Comparison of ENCODE assay signal across 8 cellular contexts in the genomic region with DNA sequence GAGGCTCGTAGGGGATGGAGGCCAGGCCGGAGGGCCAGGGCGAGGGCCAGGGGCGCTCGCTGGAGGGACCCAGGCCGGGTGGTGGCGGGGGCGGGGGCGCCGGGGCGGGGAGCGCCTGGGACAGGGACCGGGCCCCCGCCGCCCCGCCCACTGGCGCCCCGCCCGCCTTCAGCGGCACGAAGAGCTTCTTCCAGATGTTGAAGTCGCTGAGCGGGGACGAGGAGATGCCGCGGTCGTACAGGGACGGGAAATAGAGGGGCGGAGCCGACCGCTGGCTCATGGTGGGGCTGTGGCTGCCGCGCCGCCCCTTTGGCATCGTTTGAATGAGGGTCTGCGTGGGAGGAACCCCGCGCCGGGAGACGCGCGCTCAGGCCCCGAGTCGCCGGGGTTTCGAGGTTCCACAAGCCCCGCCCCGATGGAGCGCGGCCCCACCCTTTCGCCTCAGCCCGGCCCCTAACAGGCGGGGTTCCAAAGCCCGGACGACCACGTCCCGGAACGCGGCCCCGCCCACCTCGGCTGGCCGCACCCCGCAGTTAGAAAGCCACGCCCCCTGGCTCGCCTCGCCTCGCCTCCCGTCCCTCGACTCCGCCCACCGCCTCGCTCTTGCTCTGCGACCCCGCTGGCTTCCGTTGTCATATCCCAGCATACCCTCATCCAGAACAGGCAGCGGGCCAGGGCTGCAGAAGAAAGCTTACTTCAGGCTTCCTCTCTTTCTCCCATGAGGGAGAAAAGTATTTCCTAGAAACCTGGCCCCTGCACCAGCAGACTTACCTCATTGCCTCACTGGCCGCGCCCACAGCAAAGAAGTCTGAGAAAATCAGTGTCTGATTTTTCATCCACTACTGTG. TPM values are rescaled to one million over a fixed set of nuclear protein-coding genes. Genes with fewer than 3 reads are reported as not detected.
DNase-seq lines count a peak whose midpoint lies in the region; ATAC-seq lines count a peak whose summit lies in the region.

A gene with protein sequence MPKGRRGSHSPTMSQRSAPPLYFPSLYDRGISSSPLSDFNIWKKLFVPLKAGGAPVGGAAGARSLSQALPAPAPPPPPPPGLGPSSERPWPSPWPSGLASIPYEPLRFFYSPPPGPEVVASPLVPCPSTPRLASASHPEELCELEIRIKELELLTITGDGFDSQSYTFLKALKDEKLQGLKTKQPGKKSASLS (minus strand): TSS at position 402 of the 847 bp plus-strand sequence. CDS start 86 bp downstream, at position 316.

- DNase-seq in COLO668 (lab: John Stamatoyannopoulos, UW; ENCODE audit: unreplicated experiment): peak; percentile 91
- peak; percentile 98 for DNase-seq in HT-29 (ENCODE audit: low spot score)
- peak; percentile 71 to 73 for DNase-seq in NOMO-1 (lab: John Stamatoyannopoulos, UW; ENCODE audit: unreplicated experiment in 2 of 2)
- DNase-seq in activated CD8-positive, alpha-beta memory T cell treated with anti-CD3 and anti-CD28 coated beads for 48 hours (ENCODE audit: low read depth in 2 of 3, low spot score in 2 of 3): peak; percentile 82 to 88 (median 84)
- peak; percentile 95 to 97 (median 95) for DNase-seq in effector memory CD8-positive, alpha-beta T cell
- DNase-seq in memory B cell (ENCODE audit: low spot score in 2 of 2): peak; percentile 91 to 94
- DNase-seq in stimulated activated CD4-positive, alpha-beta T cell treated with anti-CD3 and anti-CD28 coated beads, TNF-alpha, amount 100 ng/mL, for 48 hours (ENCODE audit: low read depth in 3 of 3): peak; percentile 83 to 93 (median 88)

- H3K27me3 Mint-ChIP-seq in effector memory CD8-positive, alpha-beta T cell: peaks cover 24 to 31% of the 10 kb centered on the region in 2 donors
- peaks cover 5% of the 10 kb centered on the region for H3K27me3 Mint-ChIP-seq in memory B cell

- H3K27ac Mint-ChIP-seq in effector memory CD8-positive, alpha-beta T cell: peak within 1 kb of the TSS in 1 of 2 donors; percentile 87
- peak within 1 kb of the TSS; percentile 45 for H3K27ac Mint-ChIP-seq in memory B cell

- H3K36me3 Mint-ChIP-seq in effector memory CD8-positive, alpha-beta T cell (ENCODE audit: insufficient read depth): peaks cover 13% of the 10 kb centered on the region
- H3K36me3 Mint-ChIP-seq in memory B cell: no peaks in the 10 kb centered on the region

- ATAC-seq in GM21360 (IDR thresholded peaks at IDR 0.05; ENCODE audit: unreplicated experiment): peak; percentile 82
- ATAC-seq in effector memory CD8-positive, alpha-beta T cell (replicated peaks): peak; percentile 94
- ATAC-seq in memory B cell (ENCODE audit: low read depth): peak; percentile 91

- H3K9me3 Mint-ChIP-seq in effector memory CD8-positive, alpha-beta T cell: no peaks in the 10 kb centered on the region
- no peaks in the 10 kb centered on the region for H3K9me3 Mint-ChIP-seq in memory B cell

- H3K4me3 Mint-ChIP-seq in effector memory CD8-positive, alpha-beta T cell: peak within 1 kb of the TSS; percentile 86 to 87
- peak within 1 kb of the TSS; percentile 94 for H3K4me3 Mint-ChIP-seq in memory B cell

- H3K4me1 Mint-ChIP-seq in effector memory CD8-positive, alpha-beta T cell (ENCODE audit: low read depth in 2 of 2): peaks cover 12 to 13% of the 10 kb centered on the region in 2 donors
- peaks cover 25% of the 10 kb centered on the region for H3K4me1 Mint-ChIP-seq in memory B cell

RNA-seq across cellular contexts. Expression of the gene that starts here (rescaled TPM):
- 0.31 TPM in 1 of 2 replicates, not detected in the other for total RNA-seq in HT-29 (2014; rRNA removed; shearing (Covaris generic))

Comparison
In these comparisons a context has a peak if more than half of its experiments do, and no peak if none do; other contexts are left out.
1. Peak in every context shown above with its lines: DNase-seq and ATAC-seq.
2. Peak in DNase-seq in HT-29; RNA of the gene not detected or under 1 TPM.